In the genomic region with DNA sequence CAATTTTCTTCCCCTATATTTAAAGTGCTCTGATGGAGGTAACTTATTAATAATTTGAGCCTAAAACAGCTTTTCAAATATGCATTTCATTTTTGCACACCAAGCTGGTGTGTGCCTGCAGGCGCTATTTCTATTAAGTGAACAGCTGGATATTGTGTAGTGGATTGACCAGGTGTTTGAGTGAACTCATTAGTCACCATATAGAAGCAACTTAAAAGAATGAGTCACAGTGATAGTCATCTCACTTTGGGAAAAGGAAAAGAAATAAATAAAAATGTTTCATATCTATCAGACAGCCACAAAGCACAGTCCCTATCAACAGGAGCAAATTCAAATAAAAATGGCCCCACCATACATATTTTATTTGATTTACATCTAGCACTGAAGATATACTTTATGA, we compare ENCODE assay signal across 27 cellular contexts.
DNase-seq lines count a peak whose midpoint lies in the region; ATAC-seq and TF ChIP-seq lines count a peak whose summit lies in the region.
"Had no signal": no experiment of that assay in that cellular context is flagged by ENCODE, and none has a peak within 500 bp of the region (broad histone marks: within the 10 kb centered on the region; RNA-seq: fewer than 3 reads in every experiment).

No MANE protein-coding gene starts in this region.

- H3K36me3 Mint-ChIP-seq in immature natural killer cell: peaks cover 0 to 7% (median 0%) of the 10 kb centered on the region in 3 donors
- H3K36me3 Mint-ChIP-seq: CD8-positive, alpha-beta memory T cell; naive B cell had no signal

- H3K27me3 ChIP-seq in Panc1 (ENCODE audit: control insufficient read depth, insufficient read depth, low read length): no peaks in the 10 kb centered on the region
- H3K27me3 ChIP-seq: esophagus squamous epithelium, MG63 had no signal

- BruUV-seq in Panc1 (replicated peaks; lab: Mats Ljungman, UMichigan): no TSS peak

- no peaks in the 10 kb centered on the region for H3K27me3 Mint-ChIP-seq in immature natural killer cell (ENCODE audit: low read depth in 3 of 3)
- H3K27me3 Mint-ChIP-seq: CD8-positive, alpha-beta memory T cell; naive B cell had no signal

- TF ChIP-seq CTCF in Panc1 (IDR thresholded peaks at IDR 0.05): no peak
- TF ChIP-seq CTCF in choroid plexus epithelial cell (conservative IDR thresholded peaks at IDR 0.05; ENCODE audit: low read depth, low read length): no peak

- in situ Hi-C loops in Panc1 (cut with HindIII; ENCODE audit: low pct_unique_long_range_greater_than_20kb, low sequenced_read_pairs): no loop called here

- H3K4me3 ChIP-seq in Panc1 (ENCODE audit: low read depth in 2 of 2, low read length in 2 of 2) (no peak overlapping the region), choroid plexus epithelial cell (ENCODE audit: low read depth, low read length) (no peak overlapping the region), skeletal muscle cell (ENCODE audit: low read depth, low read length) (no peak overlapping the region)
- H3K4me3 ChIP-seq: esophagus squamous epithelium, MG63 had no signal

- POLR2A ChIA-PET in Panc1 (lab: Charles Lee): no interaction called here

- DNase-seq in HS-5 (ENCODE audit: low read depth) (peak; percentile 46), Panc1 (ENCODE audit: low read depth, low spot score) (peak; percentile 22), choroid plexus epithelial cell (ENCODE audit: low read depth) (peak; percentile 24), skeletal muscle cell (ENCODE audit: low read depth) (peak; percentile 11), NCI-H2107 treated with DMSO at 0.1 percent for 48 hours (lab: John Stamatoyannopoulos, UW; ENCODE audit: unreplicated experiment) (no peak), immature natural killer cell (no peak), NCI-H345 (lab: John Stamatoyannopoulos, UW) (no peak)
- DNase-seq: activated CD8-positive, alpha-beta memory T cell treated with anti-CD3 and anti-CD28 coated beads for 24 hours; activated naive CD4-positive, alpha-beta T cell treated with anti-CD3 and anti-CD28 coated beads for 36 hours; activated T-cell treated with anti-CD3 and anti-CD28 coated beads, Interleukin-2, amount 50 U/mL, for 48 hours; AML-193; aorta; CD8-positive, alpha-beta memory T cell; DMS79; effector CD8-positive, alpha-beta T cell; esophagus squamous epithelium; left colon; mesendoderm; MG63; naive B cell; NCI-H146; NCI-H526; occipital lobe; retina; SHP77 treated with DMSO at 0.1 percent for 48 hours; stimulated activated CD4-positive, alpha-beta T cell treated with anti-CD3 and anti-CD28 coated beads, Interleukin-4, amount 100 ng/mL, for 1 hour; stimulated activated naive CD4-positive, alpha-beta T cell treated with Interleukin-2 at 50 U/mL for 16 hours had no signal

- no peaks in the 10 kb centered on the region for H3K36me3 ChIP-seq in Panc1 (ENCODE audit: control insufficient read depth, insufficient read depth, low read length)
- H3K36me3 ChIP-seq: esophagus squamous epithelium, MG63 had no signal

- peaks cover 13 to 57% (median 33%) of the 10 kb centered on the region in 6 donors for H3K9me3 Mint-ChIP-seq in immature natural killer cell

- peak; percentile 72 for ATAC-seq in Panc1
- ATAC-seq: left colon had no signal

- H3K4me1 ChIP-seq in Panc1 (ENCODE audit: control insufficient read depth, insufficient read depth, low read length): no peaks in the 10 kb centered on the region
- H3K4me1 ChIP-seq: esophagus squamous epithelium had no signal

- CTCF ChIA-PET in Panc1 (lab: Charles Lee): interaction anchor here (0.7 kb wide), 1 partner anchor 199 kb away, joined by 4 read pairs; no protein-coding TSS in a partner anchor

- H3K27ac Mint-ChIP-seq in immature natural killer cell: no peak overlapping the region
- H3K27ac Mint-ChIP-seq: activated naive CD4-positive, alpha-beta T cell treated with anti-CD3 and anti-CD28 coated beads for 36 hours; CD8-positive, alpha-beta memory T cell; naive B cell had no signal

- H3K9me3 ChIP-seq in Panc1 (ENCODE audit: control insufficient read depth, insufficient read depth, low read depth, low read length): no peaks in the 10 kb centered on the region
- H3K9me3 ChIP-seq: esophagus squamous epithelium had no signal

- intact Hi-C loops in Panc1 (cut with micrococcal nuclease; ENCODE audit: unreplicated experiment): no loop called here

- H3K27ac ChIP-seq in Panc1 (ENCODE audit: low read length): no peak overlapping the region
- H3K27ac ChIP-seq: esophagus squamous epithelium had no signal

- no peaks in the 10 kb centered on the region for H3K4me1 Mint-ChIP-seq in immature natural killer cell
- H3K4me1 Mint-ChIP-seq: CD8-positive, alpha-beta memory T cell; naive B cell had no signal

- H3K4me3 Mint-ChIP-seq in immature natural killer cell: no peak overlapping the region
- H3K4me3 Mint-ChIP-seq: activated naive CD4-positive, alpha-beta T cell treated with anti-CD3 and anti-CD28 coated beads for 36 hours; CD8-positive, alpha-beta memory T cell; naive B cell had no signal

Comparison
In these comparisons a context has a peak if more than half of its experiments do, and no peak if none do; other contexts are left out.
1. DNase-seq: peak in HS-5 (single experiment), Panc1 (single experiment), choroid plexus epithelial cell (single experiment) and skeletal muscle cell (single experiment); none in NCI-H2107 treated with DMSO at 0.1 percent for 48 hours (single experiment), immature natural killer cell (0 of 3) and NCI-H345 (single experiment).